ENCODE assay signal across 8 cellular contexts in the genomic region with DNA sequence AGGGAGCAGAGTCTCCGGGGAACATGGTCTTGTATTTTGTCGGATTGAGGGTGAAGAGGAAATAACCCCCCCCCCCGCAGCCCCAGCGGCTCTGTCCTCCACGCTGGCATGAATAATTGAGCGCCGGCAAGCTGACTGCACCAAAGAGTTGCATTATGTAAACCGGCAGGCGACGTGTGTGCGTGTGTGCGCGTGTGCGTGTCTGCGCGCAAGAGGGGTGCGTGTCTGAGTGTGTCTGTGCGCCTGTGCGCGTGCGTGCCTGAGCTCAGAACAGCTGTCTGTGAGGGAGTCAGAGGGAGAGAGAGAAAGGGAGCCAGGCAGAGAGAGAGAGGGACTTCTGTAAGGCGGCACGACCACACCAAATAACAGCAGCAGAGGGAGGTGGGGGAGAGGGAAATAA.
A peak's percentile ranks its signal among the peaks of the same experiment; 100 is the strongest.
DNase-seq lines count a peak whose midpoint lies in the region; TF ChIP-seq lines count a peak whose summit lies in the region.

No MANE protein-coding gene starts in this region.

- H3K4me1 ChIP-seq in ascending aorta (no peaks in the 10 kb centered on the region), skeletal muscle tissue (ENCODE audit: control insufficient read depth in 3 of 3, insufficient read depth in 3 of 3, low read length in 3 of 3) (peaks cover 12 to 22% (median 19%) of the 10 kb centered on the region in 3 donors)

- H3K9ac ChIP-seq in skeletal muscle tissue (ENCODE audit: low read depth in 1 of 3, low read length in 3 of 3) = peak overlapping the region; percentile 60 to 83 (median 72)

- no peaks in the 10 kb centered on the region for H3K36me3 Mint-ChIP-seq in activated naive CD4-positive, alpha-beta T cell treated with anti-CD3 and anti-CD28 coated beads for 36 hours (ENCODE audit: low read depth)
- no peaks in the 10 kb centered on the region for H3K36me3 Mint-ChIP-seq in immature natural killer cell

- H3K9me3 Mint-ChIP-seq in activated naive CD4-positive, alpha-beta T cell treated with anti-CD3 and anti-CD28 coated beads for 36 hours = no peaks in the 10 kb centered on the region
- no peaks in the 10 kb centered on the region for H3K9me3 Mint-ChIP-seq in immature natural killer cell

- H3K9me3 ChIP-seq in ascending aorta (no peaks in the 10 kb centered on the region), skeletal muscle tissue (ENCODE audit: control insufficient read depth in 3 of 3, low read length in 3 of 3) (no peaks in the 10 kb centered on the region)

- intact Hi-C loops in activated naive CD4-positive, alpha-beta T cell treated with anti-CD3 and anti-CD28 coated beads for 36 hours (cut with micrococcal nuclease) = no loop called here
- intact Hi-C loops in ascending aorta (cut with DNase I) = no loop called here

- H3K27me3 ChIP-seq in ascending aorta (no peaks in the 10 kb centered on the region), skeletal muscle tissue (ENCODE audit: control insufficient read depth in 3 of 3, insufficient read depth in 3 of 3, low read length in 3 of 3) (no peaks in the 10 kb centered on the region)

- H3K4me3 ChIP-seq in ascending aorta = peak overlapping the region; percentile 3 to 57
- H3K4me3 ChIP-seq in skeletal muscle tissue (ENCODE audit: low read length in 3 of 3) = peak overlapping the region; percentile 74 to 78 (median 75)

- H3K27me3 Mint-ChIP-seq in activated naive CD4-positive, alpha-beta T cell treated with anti-CD3 and anti-CD28 coated beads for 36 hours (ENCODE audit: low read depth) = peaks cover 3% of the 10 kb centered on the region
- peaks cover 0 to 12% (median 2%) of the 10 kb centered on the region in 3 donors for H3K27me3 Mint-ChIP-seq in immature natural killer cell (ENCODE audit: low read depth in 3 of 3)

- peaks cover 14% of the 10 kb centered on the region for H3K4me1 Mint-ChIP-seq in activated naive CD4-positive, alpha-beta T cell treated with anti-CD3 and anti-CD28 coated beads for 36 hours (ENCODE audit: low read depth)
- peaks cover 13 to 21% of the 10 kb centered on the region in 2 donors for H3K4me1 Mint-ChIP-seq in immature natural killer cell

- TF ChIP-seq CTCF in ascending aorta (IDR thresholded peaks at IDR 0.05) = no peak

- CTCF ChIA-PET in activated naive CD4-positive, alpha-beta T cell treated with anti-CD3 and anti-CD28 coated beads for 36 hours (lab: Charles Lee) = interaction anchor here (0.7 to 1.0 kb wide), 5 partner anchors 15 to 153 kb away, joined by 3 to 4 read pairs (median 3); no protein-coding TSS in a partner anchor

- no peak overlapping the region for H3K27ac Mint-ChIP-seq in activated naive CD4-positive, alpha-beta T cell treated with anti-CD3 and anti-CD28 coated beads for 36 hours
- peak overlapping the region in 3 of 6 donors; percentile 14 to 44 (median 27) for H3K27ac Mint-ChIP-seq in immature natural killer cell

- H3K36me3 ChIP-seq in ascending aorta (no peaks in the 10 kb centered on the region), skeletal muscle tissue (ENCODE audit: control insufficient read depth in 3 of 3, insufficient read depth in 3 of 3, low read length in 3 of 3) (no peaks in the 10 kb centered on the region)

- peak; percentile 64 for DNase-seq in activated naive CD4-positive, alpha-beta T cell treated with anti-CD3 and anti-CD28 coated beads for 36 hours
- DNase-seq in activated naive CD4-positive, alpha-beta T cell treated with Interleukin-2 at 50 U/mL for 16 hours = no peak
- DNase-seq in NCI-H2081 treated with DMSO at 0.1 percent for 48 hours (lab: John Stamatoyannopoulos, UW) (peak; percentile 22), ascending aorta (ENCODE audit: low spot score in 2 of 2) (no peak), immature natural killer cell (peak; percentile 12 to 42 (median 40)), T-helper 9 cell (no peak), NCI-H1048 (lab: John Stamatoyannopoulos, UW) (no peak)

- H3K27ac ChIP-seq in ascending aorta (no peak overlapping the region), skeletal muscle tissue (ENCODE audit: low read depth, low read length) (peak overlapping the region; percentile 52)

- H3K4me3 Mint-ChIP-seq in activated naive CD4-positive, alpha-beta T cell treated with anti-CD3 and anti-CD28 coated beads for 36 hours = peak overlapping the region; percentile 68
- H3K4me3 Mint-ChIP-seq in immature natural killer cell = peak overlapping the region; percentile 73 to 91 (median 82)

Comparison
In these comparisons a context has a peak if more than half of its experiments do, and no peak if none do; other contexts are left out.
1. DNase-seq: peak in activated naive CD4-positive, alpha-beta T cell treated with anti-CD3 and anti-CD28 coated beads for 36 hours (single experiment), NCI-H2081 treated with DMSO at 0.1 percent for 48 hours (single experiment) and immature natural killer cell (3 of 3); none in activated naive CD4-positive, alpha-beta T cell treated with Interleukin-2 at 50 U/mL for 16 hours (single experiment), ascending aorta (0 of 2), T-helper 9 cell (single experiment) and NCI-H1048 (single experiment).